In genomic region chr18:22668496-22668895, GRCh38 we compare ENCODE assay signal across 21 cellular contexts.
DNase-seq lines count a peak whose midpoint lies in the region; ATAC-seq, FAIRE-seq and TF ChIP-seq lines count a peak whose summit lies in the region.
"Had no signal": no experiment of that assay in that cellular context is flagged by ENCODE, and none has a peak within 500 bp of the region (broad histone marks: within the 10 kb centered on the region; RNA-seq: fewer than 3 reads in every experiment).

No MANE protein-coding gene starts in this region.

- H3K4me3 ChIP-seq in RWPE2 (ENCODE audit: severe bottlenecking): no peak overlapping the region
- H3K4me3 ChIP-seq in fibroblast of the aortic adventitia (ENCODE audit: low read depth, low read length): no peak overlapping the region
- H3K4me3 ChIP-seq in uterus: no peak overlapping the region
- H3K4me3 ChIP-seq: ascending aorta, gastroesophageal sphincter, lung, SK-N-MC had no signal

- ATAC-seq in RWPE2 (ENCODE audit: low read depth) (no peak), HG03460 (IDR thresholded peaks at IDR 0.05; ENCODE audit: unreplicated experiment) (no peak)
- ATAC-seq: natural killer cell had no signal

- FAIRE-seq in H54 (lab: Jason Lieb, UNC): peak; percentile 11

- H3K36me3 ChIP-seq in RWPE2 (ENCODE audit: low read depth) (no peaks in the 10 kb centered on the region), uterus (no peaks in the 10 kb centered on the region)
- H3K36me3 ChIP-seq: ascending aorta, gastroesophageal sphincter had no signal

- no peaks in the 10 kb centered on the region for H3K9me3 ChIP-seq in RWPE2 (ENCODE audit: severe bottlenecking)
- H3K9me3 ChIP-seq in uterus: no peaks in the 10 kb centered on the region

- no peak for DNase-seq in H54 (ENCODE audit: insufficient read length, low spot score)
- no peak for DNase-seq in RWPE2 (ENCODE audit: low spot score)
- peak; percentile 73 for DNase-seq in fibroblast of the aortic adventitia (ENCODE audit: low read depth)
- no peak for DNase-seq in uterus
- no peak for DNase-seq in middle frontal gyrus (ENCODE audit: extremely low spot score, low spot score)
- DNase-seq in occipital lobe (lab: John Stamatoyannopoulos, UW): no peak
- DNase-seq: activated naive CD4-positive, alpha-beta T cell treated with Interleukin-2 at 50 U/mL for 16 hours; activated T-cell treated with anti-CD3 and anti-CD28 coated beads for 4 hours; DND-41; natural killer cell; NCI-H1105; NCI-H2107; NCI-H526 treated with DMSO at 0.1 percent for 48 hours had no signal

- H3K4me1 ChIP-seq in RWPE2 (ENCODE audit: insufficient read depth, poor library complexity, severe bottlenecking) (peaks cover 14% of the 10 kb centered on the region), uterus (peaks cover 0 to 21% of the 10 kb centered on the region in 2 donors)
- H3K4me1 ChIP-seq: ascending aorta had no signal

- H3K27ac ChIP-seq in RWPE2 (ENCODE audit: poor library complexity, severe bottlenecking) (peak overlapping the region; percentile 48), uterus (peak overlapping the region; percentile 64 to 88)
- H3K27ac ChIP-seq: C4-2B, HL-60, KMS-11, SK-N-MC had no signal

- TF ChIP-seq POLR2A in H54 (IDR thresholded peaks at IDR 0.05; ENCODE audit: low read depth, low read length): no peak
- TF ChIP-seq POLR2A in uterus (IDR thresholded peaks at IDR 0.05): no peak

- intact Hi-C loops in uterus (cut with DNase I; ENCODE audit: low total_unique reads): no loop called here

- no peak for TF ChIP-seq CTCF in RWPE2 (IDR thresholded peaks at IDR 0.05; ENCODE audit: poor library complexity, severe bottlenecking)
- no peak for TF ChIP-seq CTCF in fibroblast of the aortic adventitia (IDR thresholded peaks at IDR 0.05; ENCODE audit: insufficient read depth, low read length)
- no peak for TF ChIP-seq CTCF in uterus (IDR thresholded peaks at IDR 0.05)

- H3K27me3 ChIP-seq in RWPE2 (ENCODE audit: insufficient read depth, poor library complexity, severe bottlenecking) (no peaks in the 10 kb centered on the region), uterus (no peaks in the 10 kb centered on the region)
- H3K27me3 ChIP-seq: ascending aorta, gastroesophageal sphincter had no signal
